Comparison of ENCODE assay signal across 15 cellular contexts in genomic region chr16:77297996-77298637, GRCh38.
A peak's percentile ranks its signal among the peaks of the same experiment; 100 is the strongest.
DNase-seq lines count a peak whose midpoint lies in the region; ATAC-seq and TF ChIP-seq lines count a peak whose summit lies in the region.
"Had no signal": no experiment of that assay in that cellular context is flagged by ENCODE, and none has a peak within 500 bp of the region (broad histone marks: within the 10 kb centered on the region; RNA-seq: fewer than 3 reads in every experiment).

No MANE protein-coding gene starts in this region.

- no peak for ATAC-seq in esophagus mucosa
- ATAC-seq: WTC11 had no signal

- no peak for TF ChIP-seq CTCF in RWPE1 (conservative IDR thresholded peaks at IDR 0.05; ENCODE audit: low read depth)

- POLR2A ChIA-PET in RWPE1 (lab: Yijun Ruan, JAX; ENCODE audit: low non-redundant PET), result no interaction called here

- CTCF ChIA-PET in RWPE1 (lab: Yijun Ruan, JAX), result no interaction called here

- peak; percentile 42 for DNase-seq in HCEC 1CT
- no peak for DNase-seq in RWPE1 (ENCODE audit: low spot score)
- no peak for DNase-seq in epithelial cell of prostate (ENCODE audit: low read depth, low spot score)
- peak; percentile 74 for DNase-seq in renal cortical epithelial cell (ENCODE audit: low read depth)
- DNase-seq in DMS53 (lab: John Stamatoyannopoulos, UW), result no peak
- DNase-seq in KG1 (lab: John Stamatoyannopoulos, UW), result no peak
- no peak for DNase-seq in hypothalamus (lab: John Stamatoyannopoulos, UW)
- DNase-seq: activated naive CD4-positive, alpha-beta T cell treated with Interleukin-2 at 50 U/mL for 16 hours; C1 segment of cervical spinal cord; caudate nucleus; MM.1S; NCI-H2171 had no signal

- peak overlapping the region; percentile 30; the same call in 1 of the 2 replicates for H3K27ac ChIP-seq in RWPE1
- H3K27ac ChIP-seq in epithelial cell of prostate, result peak overlapping the region; percentile 65
- H3K27ac ChIP-seq: SK-N-MC had no signal

Comparison
In these comparisons a context has a peak if more than half of its experiments do, and no peak if none do; other contexts are left out.
1. DNase-seq: peak in HCEC 1CT (single experiment) and renal cortical epithelial cell (single experiment); none in RWPE1 (single experiment), epithelial cell of prostate (single experiment), DMS53 (single experiment), KG1 (single experiment) and hypothalamus (0 of 51).